ENCODE assay signal across 20 cellular contexts in the genomic region with DNA sequence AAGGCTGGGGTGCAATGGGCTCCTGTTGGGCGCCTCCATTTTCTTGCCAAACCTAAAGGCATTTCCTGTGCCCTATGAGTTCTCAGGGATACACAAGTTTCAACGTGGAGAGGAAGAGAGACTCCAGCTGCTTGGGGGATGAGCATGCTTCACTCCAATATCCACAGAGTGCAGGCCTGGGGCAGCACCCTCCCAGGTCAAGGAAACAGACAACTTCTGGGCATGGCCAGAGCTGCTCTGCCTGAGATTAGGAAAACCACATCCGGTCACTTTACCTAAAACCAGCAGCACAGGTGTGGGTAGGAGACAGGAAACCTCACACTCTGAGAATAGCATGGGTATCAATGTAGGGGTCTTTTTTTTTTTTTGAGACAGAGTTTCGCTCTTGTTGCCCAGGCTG. TPM values are rescaled to one million over a fixed set of nuclear protein-coding genes. Genes with fewer than 3 reads are reported as not detected.
DNase-seq lines count a peak whose midpoint lies in the region; ATAC-seq, FAIRE-seq and TF ChIP-seq lines count a peak whose summit lies in the region.
"Had no signal": no experiment of that assay in that cellular context is flagged by ENCODE, and none has a peak within 500 bp of the region (broad histone marks: within the 10 kb centered on the region; RNA-seq: fewer than 3 reads in every experiment).

No MANE protein-coding gene starts in this region.

- H3K36me3 ChIP-seq in GM12878 (ENCODE audit: control insufficient read depth in 2 of 2, insufficient read depth in 2 of 2, low read length in 1 of 2) (peaks cover 3 to 12% of the 10 kb centered on the region in 2 experiments; a peak in 3 of 4 replicates), neuronal stem cell (replicated peaks in 1 of 2; ENCODE audit: control insufficient read depth in 2 of 2, insufficient read depth in 2 of 2, low read length in 2 of 2) (peaks cover 25 to 45% of the 10 kb centered on the region in 2 donors), endodermal cell (ENCODE audit: control insufficient read depth, insufficient read depth, low read length) (peaks cover 13% of the 10 kb centered on the region), trophoblast cell (ENCODE audit: control insufficient read depth in 1 of 2, insufficient read depth in 2 of 2, low read length in 2 of 2) (peaks cover 43 to 50% of the 10 kb centered on the region in 2 experiments)

- H2BK15ac ChIP-seq in neuronal stem cell (ENCODE audit: low read length): no peak overlapping the region

- no peak overlapping the region for H3K18ac ChIP-seq in neuronal stem cell (ENCODE audit: low read length)
- no peak overlapping the region for H3K18ac ChIP-seq in trophoblast cell (ENCODE audit: low read length)

- H3K9me3 ChIP-seq in GM12878 (replicated peaks; ENCODE audit: control insufficient read depth, insufficient read depth, low read length): no peaks in the 10 kb centered on the region
- H3K9me3 ChIP-seq in neuronal stem cell (replicated peaks in 1 of 2; ENCODE audit: control insufficient read depth in 2 of 2, insufficient read depth in 1 of 2, low read depth in 1 of 2, low read length in 2 of 2): peaks cover 0 to 3% of the 10 kb centered on the region in 2 donors
- H3K9me3 ChIP-seq in endodermal cell (ENCODE audit: control insufficient read depth, low read length): no peaks in the 10 kb centered on the region
- peaks cover 6% of the 10 kb centered on the region for H3K9me3 ChIP-seq in trophoblast cell (ENCODE audit: insufficient read depth, low read depth, low read length)

- WGBS in GM12878 (ENCODE audit: insufficient coverage, insufficient replicate concordance, low lambda C conversion rate, missing lambda C conversion rate): 33% methylated on average over 4 of the region's 4 CpGs
- no CpG with 5 or more reads among the region's 4 CpGs for WGBS in neuronal stem cell (ENCODE audit: extremely low coverage in 2 of 2, insufficient read length in 2 of 2, insufficient replicate concordance in 1 of 2), 2 donors
- 91 to 100% methylated on average over 2 to 4 of the region's 4 CpGs for WGBS in endodermal cell (ENCODE audit: insufficient coverage in 1 of 2, insufficient read length in 1 of 2), 2 experiments
- no CpG with 5 or more reads among the region's 4 CpGs for WGBS in trophoblast cell (ENCODE audit: extremely low coverage, insufficient coverage, insufficient read length)

- H3K4me3 Mint-ChIP-seq in endodermal cell: no peak overlapping the region
- H3K4me3 Mint-ChIP-seq: activated naive CD8-positive, alpha-beta T cell treated with anti-CD3 and anti-CD28 coated beads for 36 hours; GM23338 had no signal

- H3K4me3 ChIP-seq in AG10803 (ENCODE audit: low read length) (no peak overlapping the region), GM12878 (no peak overlapping the region), neuronal stem cell (ENCODE audit: low read length in 2 of 2) (no peak overlapping the region), endodermal cell (ENCODE audit: low read length) (no peak overlapping the region), trophoblast cell (ENCODE audit: low read depth, low read length) (no peak overlapping the region)
- H3K4me3 ChIP-seq: GM23338, smooth muscle cell had no signal

- peaks cover 19% of the 10 kb centered on the region for H3K4me1 Mint-ChIP-seq in endodermal cell

- DNase-seq in AG10803 (ENCODE audit: low read depth) (peak; percentile 18), HCEC 1CT (peak; percentile 11), GM12878 (ENCODE audit: low read depth, low spot score) (no peak), neuronal stem cell (ENCODE audit: low spot score) (no peak), amniotic stem cell (lab: John Stamatoyannopoulos, UW) (no peak), endodermal cell (no peak), SK-N-DZ (ENCODE audit: low spot score) (no peak), trophoblast cell (no peak)
- DNase-seq: ACHN; activated CD4-positive, alpha-beta T cell treated with anti-CD3 and anti-CD28 coated beads for 4 hours; activated naive CD8-positive, alpha-beta T cell treated with anti-CD3 and anti-CD28 coated beads for 36 hours; KBM-7; NCI-H510A; stimulated activated CD4-positive, alpha-beta T cell treated with anti-CD3 and anti-CD28 coated beads, Interleukin-4, amount 100 ng/mL, for 1 hour; SW 1271 had no signal

- H4K12ac ChIP-seq in trophoblast cell (ENCODE audit: low read depth, low read length): no peak overlapping the region

- no peak overlapping the region for H3K23ac ChIP-seq in neuronal stem cell (ENCODE audit: low read depth, low read length, poor library complexity)
- H3K23ac ChIP-seq in trophoblast cell (ENCODE audit: low read length): no peak overlapping the region

- H3K36me3 Mint-ChIP-seq in endodermal cell (ENCODE audit: low read depth): peaks cover 31% of the 10 kb centered on the region

- H2AK5ac ChIP-seq in neuronal stem cell (ENCODE audit: low read depth, low read length) (no peak overlapping the region), trophoblast cell (ENCODE audit: low read length) (no peak overlapping the region)

- no peaks in the 10 kb centered on the region for H3K9me3 Mint-ChIP-seq in endodermal cell
- H3K9me3 Mint-ChIP-seq: activated naive CD8-positive, alpha-beta T cell treated with anti-CD3 and anti-CD28 coated beads for 36 hours; GM23338 had no signal

- H3K14ac ChIP-seq in neuronal stem cell (ENCODE audit: low read length) (no peak overlapping the region), trophoblast cell (ENCODE audit: low read length) (no peak overlapping the region)

- no peaks in the 10 kb centered on the region for H3K27me3 Mint-ChIP-seq in endodermal cell (ENCODE audit: insufficient read depth)
- H3K27me3 Mint-ChIP-seq: activated naive CD8-positive, alpha-beta T cell treated with anti-CD3 and anti-CD28 coated beads for 36 hours had no signal

- H3K4me2 ChIP-seq in GM12878 (ENCODE audit: control insufficient read depth, insufficient read depth) (0 out of 2 replicates have a peak overlapping the region, but pooled peaks have one; percentile 33), neuronal stem cell (ENCODE audit: insufficient read depth, low read length, poor library complexity, severe bottlenecking) (no peak overlapping the region), trophoblast cell (ENCODE audit: low read length) (no peak overlapping the region)
- H3K4me2 ChIP-seq: GM23338, smooth muscle cell had no signal

- H2BK12ac ChIP-seq in neuronal stem cell (ENCODE audit: low read length) (no peak overlapping the region), trophoblast cell (ENCODE audit: low read length) (no peak overlapping the region)

- TF ChIP-seq RAD21 in GM12878 (IDR thresholded peaks at IDR 0.05; ENCODE audit: insufficient read depth, low read depth, low read length): no peak

- peaks cover 12% of the 10 kb centered on the region for H3K4me1 ChIP-seq in GM12878 (ENCODE audit: control insufficient read depth, insufficient read depth, low read length)
- H3K4me1 ChIP-seq in neuronal stem cell (ENCODE audit: control insufficient read depth in 2 of 2, insufficient read depth in 1 of 2, low read depth in 1 of 2, low read length in 2 of 2): peaks cover 16 to 30% of the 10 kb centered on the region in 2 donors
- H3K4me1 ChIP-seq in endodermal cell (ENCODE audit: control insufficient read depth, insufficient read depth, low read length): peaks cover 6% of the 10 kb centered on the region
- peaks cover 5% of the 10 kb centered on the region in 2 experiments for H3K4me1 ChIP-seq in trophoblast cell (ENCODE audit: control insufficient read depth in 1 of 2, insufficient read depth in 2 of 2, low read length in 2 of 2)

- TF ChIP-seq POLR2A in GM12878 (IDR thresholded peaks at IDR 0.05; ENCODE audit: low read depth, low read length): no peak

- no TSS peak for BruUV-seq in GM12878 (replicated peaks; lab: Mats Ljungman, UMichigan)

- no peak overlapping the region for H3K9ac ChIP-seq in GM12878 (ENCODE audit: control insufficient read depth, insufficient read depth, low read length)
- no peak overlapping the region for H3K9ac ChIP-seq in neuronal stem cell (ENCODE audit: low read depth, low read length, poor library complexity)
- no peak overlapping the region for H3K9ac ChIP-seq in endodermal cell (ENCODE audit: extremely low read depth, low read length, poor library complexity, severe bottlenecking)
- no peak overlapping the region for H3K9ac ChIP-seq in trophoblast cell (ENCODE audit: low read length)

- TF ChIP-seq CTCF in AG10803 (conservative IDR thresholded peaks at IDR 0.05; ENCODE audit: low read length) (no peak), GM12878 (IDR thresholded peaks at IDR 0.05 in 2 of 3, conservative IDR thresholded peaks at IDR 0.05 in 1 of 3; ENCODE audit: control insufficient read depth in 2 of 3, extremely low read depth in 1 of 3, insufficient read depth in 1 of 3, low read depth in 3 of 3, low read length in 3 of 3) (no peak), endodermal cell (conservative IDR thresholded peaks at IDR 0.05) (no peak)

- H2BK120ac ChIP-seq in neuronal stem cell (ENCODE audit: low read depth, low read length): peak overlapping the region; percentile 24
- no peak overlapping the region for H2BK120ac ChIP-seq in trophoblast cell (ENCODE audit: insufficient read depth, low read length, poor library complexity)

- intact Hi-C loops in GM12878 (cut with micrococcal nuclease; ENCODE audit: unreplicated experiment): no loop called here

- H3K79me2 ChIP-seq in GM12878 (ENCODE audit: control insufficient read depth, insufficient read depth, low read length) (no peaks in the 10 kb centered on the region), trophoblast cell (ENCODE audit: control insufficient read depth, insufficient read depth, low read length, poor library complexity) (no peaks in the 10 kb centered on the region)

- no peak overlapping the region for H3K4ac ChIP-seq in neuronal stem cell (ENCODE audit: low read length)
- H3K4ac ChIP-seq in trophoblast cell (ENCODE audit: low read depth, low read length): no peak overlapping the region

- H4K8ac ChIP-seq in neuronal stem cell (ENCODE audit: low read depth, low read length) (no peak overlapping the region), trophoblast cell (ENCODE audit: low read depth, low read length) (no peak overlapping the region)

- ATAC-seq in GM12878: peak; percentile 57
- ATAC-seq: GM23338, left lobe of liver had no signal

- SMC1A ChIA-PET in GM12878 (lab: Charles Lee; ENCODE audit: uncharacterized antibody, unreplicated experiment): no interaction called here

- H3K27ac ChIP-seq in GM12878 (ENCODE audit: control insufficient read depth, insufficient read depth) (no peak overlapping the region), neuronal stem cell (replicated peaks; ENCODE audit: low read length) (no peak overlapping the region), endodermal cell (ENCODE audit: low read depth, low read length) (no peak overlapping the region), trophoblast cell (ENCODE audit: low read depth, low read length) (no peak overlapping the region)

- no peak overlapping the region for H3K27ac Mint-ChIP-seq in endodermal cell
- H3K27ac Mint-ChIP-seq: activated naive CD8-positive, alpha-beta T cell treated with anti-CD3 and anti-CD28 coated beads for 36 hours; GM23338 had no signal

- in situ Hi-C loops in GM12878 (cut with MboI): no loop called here

- FAIRE-seq in GM12878 (lab: Jason Lieb, UNC): no peak
- FAIRE-seq: colon, endometrium had no signal

- POLR2A ChIA-PET in GM12878 (lab: Charles Lee): no interaction called here

- no peak overlapping the region for H4K91ac ChIP-seq in neuronal stem cell (ENCODE audit: low read depth, low read length, poor library complexity)
- H4K91ac ChIP-seq in trophoblast cell (ENCODE audit: low read depth, low read length): no peak overlapping the region

- RAD21 ChIA-PET in GM12878 (lab: Charles Lee; ENCODE audit: unreplicated experiment): no interaction called here

- H2AFZ ChIP-seq in GM12878 (ENCODE audit: control insufficient read depth, low read depth, low read length) (no peak overlapping the region), neuronal stem cell (ENCODE audit: low read length) (no peak overlapping the region), trophoblast cell (ENCODE audit: insufficient read depth, low read length, poor library complexity) (no peak overlapping the region)
- H2AFZ ChIP-seq: GM23338 had no signal

- CTCF ChIA-PET in GM12878 (lab: Yijun Ruan, JAX): no interaction called here

- peak overlapping the region; percentile 75 for H2BK5ac ChIP-seq in neuronal stem cell (ENCODE audit: low read length)
- no peak overlapping the region for H2BK5ac ChIP-seq in trophoblast cell (ENCODE audit: low read depth, low read length, poor library complexity)

- no peaks in the 10 kb centered on the region for H3K27me3 ChIP-seq in GM12878 (replicated peaks in 1 of 2; ENCODE audit: control insufficient read depth in 2 of 2, insufficient read depth in 2 of 2, low read length in 1 of 2)
- no peaks in the 10 kb centered on the region for H3K27me3 ChIP-seq in neuronal stem cell (ENCODE audit: control insufficient read depth in 3 of 3, insufficient read depth in 3 of 3, low read depth in 1 of 3, low read length in 3 of 3)
- H3K27me3 ChIP-seq in endodermal cell (ENCODE audit: control insufficient read depth, insufficient read depth, low read length, poor library complexity, severe bottlenecking): no peaks in the 10 kb centered on the region
- no peaks in the 10 kb centered on the region for H3K27me3 ChIP-seq in trophoblast cell (ENCODE audit: insufficient read depth, low read length)

- no peaks in the 10 kb centered on the region for H4K20me1 ChIP-seq in GM12878 (ENCODE audit: control insufficient read depth, insufficient read depth)

- H3K79me1 ChIP-seq in neuronal stem cell (ENCODE audit: low read depth, low read length) (peaks cover 11% of the 10 kb centered on the region), trophoblast cell (ENCODE audit: low read length) (no peaks in the 10 kb centered on the region)

- no peak for TF ChIP-seq EP300 in GM12878 (IDR thresholded peaks at IDR 0.05; ENCODE audit: borderline replicate concordance in 1 of 2, control insufficient read depth in 1 of 2, low read depth in 2 of 2, low read length in 2 of 2)

RNA-seq across cellular contexts. Expression of a gene that starts 28.7 kb away (rescaled TPM):
- 13.7 and 14.0 TPM in 2 replicates for total RNA-seq in GM12878 (2013; cell fraction: nucleolus; rRNA removed)
- total RNA-seq in GM12878 (2014; rRNA removed) (4.7 and 5.8 TPM in 2 replicates), GM12878 (2014; rRNA removed; fragmentation: Illumina TruSeq; extraction: Trizol) (4.2 and 5.0 TPM in 2 replicates), GM12878 (2021) (19.5 and 22.4 TPM in 2 replicates), endodermal cell (10 to 100 TPM; 55.4 to 57.6 TPM)
- 4.2 TPM for polyA plus RNA-seq in GM12878 (2011; ENCODE audit: low read depth)
- polyA plus RNA-seq in GM12878 (2011; rRNA removed) (2.0 and 3.6 TPM in 2 replicates), GM12878 (2014; fragmentation: Illumina TruSeq; extraction: Trizol) (9.8 and 10.0 TPM in 2 replicates), GM12878 (2014; fragmentation: Nextera tagmentation; extraction: Ambion mirVana) (1 to 10 TPM in 1 of 2 experiments, under 1 TPM in 1; 0.56 to 1.0 TPM), GM12878 (2014; rRNA removed) (14.7 and 15.7 TPM in 2 replicates), GM12878 (2016; fragmentation: Nextera tagmentation; extraction: Ambion mirVana) (10 to 100 TPM; 16.1 to 17.1 TPM)
- polyA plus RNA-seq in GM12878 (2011; cell fraction: cytosol; rRNA removed): 4.5 and 5.4 TPM in 2 replicates
- 9.4 and 12.5 TPM in 2 replicates for polyA plus RNA-seq in GM12878 (2011; cell fraction: nucleus; rRNA removed)
- 10.0 and 10.7 TPM in 2 replicates for polyA plus RNA-seq in GM12878 (2012)
- 5.0 and 5.3 TPM in 2 replicates for polyA minus RNA-seq in GM12878 (2011; rRNA and poly(A)+ RNA removed)
- 3.6 and 4.7 TPM in 2 replicates for polyA minus RNA-seq in GM12878 (2011; cell fraction: cytosol; rRNA and poly(A)+ RNA removed)
- polyA minus RNA-seq in GM12878 (2011; cell fraction: nucleus; rRNA and poly(A)+ RNA removed): 2.9 and 4.6 TPM in 2 replicates
- 50.9 TPM for polyA plus RNA-seq in neuronal stem cell (2013, experiment 1 of 2)
- polyA plus RNA-seq in neuronal stem cell (2013, experiment 2 of 2): 51.3 TPM
- 56.1 TPM for polyA plus RNA-seq in endodermal cell (2013, experiment 1 of 2)
- 47.2 TPM for polyA plus RNA-seq in endodermal cell (2013, experiment 2 of 2)
- 19.0 and 26.8 TPM in 2 replicates for polyA plus RNA-seq in SK-N-DZ (2014; cell fraction: cytosol; rRNA removed)
- 14.0 and 27.5 TPM in 2 replicates for polyA plus RNA-seq in SK-N-DZ (2014; cell fraction: nucleus; rRNA removed)
- 88.3 and 94.8 TPM in 2 replicates for polyA plus RNA-seq in trophoblast cell (2013)

RNA-seq across cellular contexts. Expression of a gene that starts 42.3 kb away (rescaled TPM):
- 6.2 and 10.1 TPM in 2 replicates for total RNA-seq in GM12878 (2013; cell fraction: nucleolus; rRNA removed)
- 1.0 and 1.1 TPM in 2 replicates for total RNA-seq in GM12878 (2014; rRNA removed)
- 0.54 and 0.88 TPM in 2 replicates for total RNA-seq in GM12878 (2014; rRNA removed; fragmentation: Illumina TruSeq; extraction: Trizol)
- total RNA-seq in GM12878 (2021): 0.87 and 1.4 TPM in 2 replicates
- polyA plus RNA-seq in GM12878 (2011; ENCODE audit: low read depth): 0.91 TPM
- polyA plus RNA-seq in GM12878 (2011; rRNA removed): 1.9 and 2.3 TPM in 2 replicates
- polyA plus RNA-seq in GM12878 (2011; cell fraction: cytosol; rRNA removed): 2.7 and 3.2 TPM in 2 replicates
- 1.8 TPM in 2 replicates for polyA plus RNA-seq in GM12878 (2011; cell fraction: nucleus; rRNA removed)
- polyA plus RNA-seq in GM12878 (2012): 2.4 and 4.9 TPM in 2 replicates
- 0.57 and 0.81 TPM in 2 replicates for polyA plus RNA-seq in GM12878 (2014; fragmentation: Illumina TruSeq; extraction: Trizol)
- polyA plus RNA-seq in GM12878 (2014; fragmentation: Nextera tagmentation; extraction: Ambion mirVana): under 1 TPM in 1 of 2 experiments, not detected in 1; 0.22 TPM
- 1.0 and 1.3 TPM in 2 replicates for polyA plus RNA-seq in GM12878 (2014; rRNA removed)
- under 1 TPM; 0.32 to 0.78 TPM for polyA plus RNA-seq in GM12878 (2016; fragmentation: Nextera tagmentation; extraction: Ambion mirVana)
- polyA minus RNA-seq in GM12878 (2011; rRNA and poly(A)+ RNA removed): 0.80 and 1.8 TPM in 2 replicates
- polyA minus RNA-seq in GM12878 (2011; cell fraction: cytosol; rRNA and poly(A)+ RNA removed): 0.62 and 2.9 TPM in 2 replicates
- polyA minus RNA-seq in GM12878 (2011; cell fraction: nucleus; rRNA and poly(A)+ RNA removed): 2.2 and 2.4 TPM in 2 replicates
- 4.0 TPM for polyA plus RNA-seq in neuronal stem cell (2013, experiment 1 of 2)
- polyA plus RNA-seq in neuronal stem cell (2013, experiment 2 of 2): 4.3 TPM
- total RNA-seq in endodermal cell: 1 to 10 TPM; 4.7 to 5.5 TPM
- polyA plus RNA-seq in endodermal cell (2013, experiment 1 of 2): 6.1 TPM
- 5.5 TPM for polyA plus RNA-seq in endodermal cell (2013, experiment 2 of 2)
- polyA plus RNA-seq in SK-N-DZ (2014; cell fraction: cytosol; rRNA removed): 3.0 and 3.1 TPM in 2 replicates
- polyA plus RNA-seq in SK-N-DZ (2014; cell fraction: nucleus; rRNA removed): 1.0 and 1.1 TPM in 2 replicates
- 36.7 and 39.8 TPM in 2 replicates for polyA plus RNA-seq in trophoblast cell (2013)

Comparison
In these comparisons a context has a peak if more than half of its experiments do, and no peak if none do; other contexts are left out.
1. DNase-seq: peak in AG10803 (single experiment) and HCEC 1CT (single experiment); none in GM12878 (single experiment), neuronal stem cell (single experiment), amniotic stem cell (single experiment), endodermal cell (single experiment), SK-N-DZ (single experiment) and trophoblast cell (0 of 2).